Comparison of ENCODE assay signal across 14 cellular contexts in genomic region chr2:85394256-85394655, GRCh38. TPM values are rescaled to one million over a fixed set of nuclear protein-coding genes. Genes with fewer than 3 reads are reported as not detected.
DNase-seq lines count a peak whose midpoint lies in the region; ATAC-seq, FAIRE-seq and TF ChIP-seq lines count a peak whose summit lies in the region.
"Had no signal": no experiment of that assay in that cellular context is flagged by ENCODE, and none has a peak within 500 bp of the region (broad histone marks: within the 10 kb centered on the region; RNA-seq: fewer than 3 reads in every experiment).

No MANE protein-coding gene starts in this region.

- H3K27me3 ChIP-seq in K562 (ENCODE audit: control insufficient read depth in 2 of 2, insufficient read depth in 2 of 2, low read length in 2 of 2), result no peaks in the 10 kb centered on the region
- H3K27me3 ChIP-seq: ascending aorta, left lung had no signal

- H3K79me2 ChIP-seq in K562 (ENCODE audit: control insufficient read depth, insufficient read depth, low read length), result no peaks in the 10 kb centered on the region

- no peak for TF ChIP-seq RAD21 in K562 (CRISPR knock-in tag; conservative IDR thresholded peaks at IDR 0.05 in 1 of 2, IDR thresholded peaks at IDR 0.05 in 1 of 2)

- no peak overlapping the region for H3K4me3 ChIP-seq in K562
- H3K4me3 ChIP-seq: ascending aorta, left lung had no signal

- H3K9me3 ChIP-seq in K562 (replicated peaks; ENCODE audit: control insufficient read depth, insufficient read depth, low read depth, low read length), result no peaks in the 10 kb centered on the region
- H3K9me3 ChIP-seq: ascending aorta, left lung had no signal

- H3K9ac ChIP-seq in K562 (ENCODE audit: insufficient read depth in 1 of 2, low read depth in 2 of 2, low read length in 2 of 2), result no peak overlapping the region

- intact Hi-C loops in K562 (cut with micrococcal nuclease), result no loop called here

- in situ Hi-C loops in K562 (cut with MboI), result no loop called here

- peak overlapping the region; percentile 82 for H3K27ac ChIP-seq in C4-2B
- no peak overlapping the region for H3K27ac ChIP-seq in K562 (ENCODE audit: extremely low read depth, low read depth, low read length)
- H3K27ac ChIP-seq: left lung had no signal

- no peak overlapping the region for H3K4me2 ChIP-seq in K562 (ENCODE audit: insufficient read depth, low read length)

- peak; percentile 3 for DNase-seq in NCI-H1105 (lab: John Stamatoyannopoulos, UW)
- DNase-seq in K562 (ENCODE audit: extremely low read depth in 1 of 4, low spot score in 3 of 4), result no peak
- DNase-seq in occipital lobe (lab: John Stamatoyannopoulos, UW), result peak; percentile 51
- DNase-seq in 8988T, result no peak
- DNase-seq: activated CD4-positive, alpha-beta T cell treated with anti-CD3 and anti-CD28 coated beads, Interleukin-2, amount 50 U/mL, for 48 hours; Calu3; NCI-H1048 had no signal

- POLR2A ChIA-PET in K562 (lab: Yijun Ruan, JAX), result interaction anchor here (1.0 to 63.9 kb wide), 4 partner anchors 10 to 167 kb away, joined by 3 to 1576 read pairs (median 4); partner anchors contain the start of genes GGCX, MAT2A and TGOLN2

- no peak for TF ChIP-seq POLR2A in K562 (conservative IDR thresholded peaks at IDR 0.05)

- peaks cover 5% of the 10 kb centered on the region; the same call in 1 of the 3 replicates for H3K36me3 ChIP-seq in K562 (ENCODE audit: control insufficient read depth, insufficient read depth, low read length)

- H3K4me1 ChIP-seq in K562 (replicated peaks in 1 of 2; ENCODE audit: control insufficient read depth in 2 of 2, insufficient read depth in 2 of 2, low read length in 2 of 2), result peaks cover 0 to 12% of the 10 kb centered on the region in 2 experiments; a peak in 2 of 5 replicates
- H3K4me1 ChIP-seq: left lung had no signal

- no TSS peak for BruUV-seq in K562 (replicated peaks; lab: Mats Ljungman, UMichigan)

- FAIRE-seq in K562 (lab: Jason Lieb, UNC), result no peak

- no peaks in the 10 kb centered on the region for H4K20me1 ChIP-seq in K562 (replicated peaks; ENCODE audit: control insufficient read depth, insufficient read depth, low read length)

- no peaks in the 10 kb centered on the region for H3K9me1 ChIP-seq in K562 (ENCODE audit: control insufficient read depth, insufficient read depth, low read length)

- 42% methylated on average over 4 of the region's 4 CpGs for WGBS in K562 (ENCODE audit: insufficient coverage, low coverage, missing lambda C conversion rate)

- TF ChIP-seq EP300 in K562 (IDR thresholded peaks at IDR 0.05; ENCODE audit: low read length), result no peak

- ATAC-seq in K562, result no peak
- ATAC-seq in GM18868 (IDR thresholded peaks at IDR 0.05; ENCODE audit: unreplicated experiment), result no peak
- ATAC-seq in GM21526 (IDR thresholded peaks at IDR 0.05; ENCODE audit: low FRiP score, unreplicated experiment), result no peak
- ATAC-seq in HG03442 (IDR thresholded peaks at IDR 0.05; ENCODE audit: unreplicated experiment), result no peak
- ATAC-seq: left lung had no signal

- H2AFZ ChIP-seq in K562 (ENCODE audit: low read depth, low read length), result no peak overlapping the region

- TF ChIP-seq CTCF in C4-2B (conservative IDR thresholded peaks at IDR 0.05) (no peak), K562 (IDR thresholded peaks at IDR 0.05 in 2 of 3, conservative IDR thresholded peaks at IDR 0.05 in 1 of 3; ENCODE audit: insufficient read depth in 2 of 3, low read depth in 1 of 3, low read length in 3 of 3) (no peak)

- CTCF ChIA-PET in K562 (lab: Yijun Ruan, JAX; ENCODE audit: low intra/inter-chr PET ratio), result no interaction called here

TF ChIP-seq in K562, 482 proteins besides CTCF, POLR2A, EP300 and RAD21 (continues in another document):
- TF ChIP-seq MTA1 (IDR thresholded peaks at IDR 0.05; ENCODE audit: borderline replicate concordance), result no peak

RNA-seq across cellular contexts. Expression of gene CAPG, which starts 15.9 kb away (rescaled TPM):
- 12.5 and 27.5 TPM in 2 replicates for total RNA-seq in K562 (2011; cell fraction: chromatin; rRNA removed; ENCODE audit: low replicate concordance)
- 22.3 and 22.9 TPM in 2 replicates for total RNA-seq in K562 (2011; cell fraction: nucleolus; rRNA removed)
- 12.0 and 16.9 TPM in 2 replicates for total RNA-seq in K562 (2011; cell fraction: nucleoplasm; rRNA removed)
- total RNA-seq in K562 (2014; rRNA removed) (59.5 and 80.5 TPM in 2 replicates), K562 (2014; rRNA removed; fragmentation: Illumina TruSeq; extraction: Trizol) (18.9 and 25.3 TPM in 2 replicates), K562 (2015; rRNA removed; fragmentation: Illumina TruSeq; extraction: Trizol) (82.9 and 85.5 TPM in 2 replicates), K562 (2021) (56.0 and 59.5 TPM in 2 replicates), occipital lobe (11.1 TPM)
- polyA plus RNA-seq in K562 (2011; rRNA removed) (64.7 and 70.7 TPM in 2 replicates), K562 (2014; fragmentation: Illumina TruSeq; extraction: Trizol) (39.4 and 48.0 TPM in 2 replicates), K562 (2014; fragmentation: Nextera tagmentation; extraction: Ambion mirVana) (10 to 100 TPM; 10.6 to 21.7 TPM), K562 (2014; rRNA removed) (83.4 and 90.4 TPM in 2 replicates)
- 65.8 and 109 TPM in 2 replicates for polyA plus RNA-seq in K562 (2011; cell fraction: cytosol; rRNA removed)
- 41.7 and 43.1 TPM in 2 replicates for polyA plus RNA-seq in K562 (2011; cell fraction: nucleus; rRNA removed)
- polyA plus RNA-seq in K562 (2012), result 96.2 and 154 TPM in 2 replicates
- polyA minus RNA-seq in K562 (2011; rRNA and poly(A)+ RNA removed), result 14.5 and 26.8 TPM in 2 replicates
- polyA minus RNA-seq in K562 (2011; cell fraction: cytosol; rRNA and poly(A)+ RNA removed), result 16.9 and 25.1 TPM in 2 replicates
- polyA minus RNA-seq in K562 (2011; cell fraction: nucleus; rRNA and poly(A)+ RNA removed), result 11.3 and 15.8 TPM in 2 replicates

RNA-seq across cellular contexts. Expression of gene SH2D6, which starts 24.3 kb away (rescaled TPM):
- total RNA-seq in K562 (2011; cell fraction: chromatin; rRNA removed; ENCODE audit: low replicate concordance), result 0.32 and 1.1 TPM in 2 replicates
- total RNA-seq in K562 (2011; cell fraction: nucleolus; rRNA removed), result 1.7 and 1.8 TPM in 2 replicates
- 0.73 TPM in 1 of 2 replicates, not detected in the other for total RNA-seq in K562 (2011; cell fraction: nucleoplasm; rRNA removed)
- 0.20 TPM in 1 of 2 replicates, not detected in the other for total RNA-seq in K562 (2014; rRNA removed)
- total RNA-seq in K562 (2014; rRNA removed; fragmentation: Illumina TruSeq; extraction: Trizol), result 0.76 TPM in 1 of 2 replicates, not detected in the other
- total RNA-seq in K562 (2015; rRNA removed; fragmentation: Illumina TruSeq; extraction: Trizol), result 0.14 TPM in 1 of 2 replicates, not detected in the other
- 0.33 and 0.36 TPM in 2 replicates for total RNA-seq in K562 (2021)
- 0.34 and 0.46 TPM in 2 replicates for polyA plus RNA-seq in K562 (2011; rRNA removed)
- 0.76 TPM in 1 of 2 replicates, not detected in the other for polyA plus RNA-seq in K562 (2011; cell fraction: cytosol; rRNA removed)
- polyA plus RNA-seq in K562 (2011; cell fraction: nucleus; rRNA removed), result 1.1 TPM in 2 replicates
- 0.55 and 1.0 TPM in 2 replicates for polyA plus RNA-seq in K562 (2012)
- polyA plus RNA-seq in K562 (2014; fragmentation: Illumina TruSeq; extraction: Trizol), result not detected in 2 replicates
- under 1 TPM; 0.07 to 0.21 TPM for polyA plus RNA-seq in K562 (2014; fragmentation: Nextera tagmentation; extraction: Ambion mirVana)
- polyA plus RNA-seq in K562 (2014; rRNA removed), result 0.41 and 1.2 TPM in 2 replicates
- 0.53 TPM in 1 of 2 replicates, not detected in the other for polyA minus RNA-seq in K562 (2011; rRNA and poly(A)+ RNA removed)
- not detected in 2 replicates for polyA minus RNA-seq in K562 (2011; cell fraction: cytosol; rRNA and poly(A)+ RNA removed)
- 0.33 and 1.1 TPM in 2 replicates for polyA minus RNA-seq in K562 (2011; cell fraction: nucleus; rRNA and poly(A)+ RNA removed)
- 0.47 TPM for total RNA-seq in occipital lobe
- total RNA-seq: ascending aorta, skeletal muscle tissue had no signal

RNA-seq across cellular contexts. Expression of gene ELMOD3, which starts 39.7 kb away (rescaled TPM):
- total RNA-seq in K562 (2011; cell fraction: chromatin; rRNA removed; ENCODE audit: low replicate concordance), result 51.6 and 62.7 TPM in 2 replicates
- 34.3 and 36.0 TPM in 2 replicates for total RNA-seq in K562 (2011; cell fraction: nucleolus; rRNA removed)
- 37.3 and 43.5 TPM in 2 replicates for total RNA-seq in K562 (2011; cell fraction: nucleoplasm; rRNA removed)
- total RNA-seq in K562 (2014; rRNA removed) (6.2 and 9.8 TPM in 2 replicates), K562 (2014; rRNA removed; fragmentation: Illumina TruSeq; extraction: Trizol) (10.5 and 11.6 TPM in 2 replicates), K562 (2015; rRNA removed; fragmentation: Illumina TruSeq; extraction: Trizol) (12.4 and 14.5 TPM in 2 replicates), K562 (2021) (7.8 and 9.2 TPM in 2 replicates), occipital lobe (16.8 TPM)
- polyA plus RNA-seq in K562 (2011; rRNA removed) (14.5 and 18.7 TPM in 2 replicates), K562 (2014; fragmentation: Illumina TruSeq; extraction: Trizol) (11.1 and 14.3 TPM in 2 replicates), K562 (2014; fragmentation: Nextera tagmentation; extraction: Ambion mirVana) (1 to 10 TPM; 2.7 to 6.4 TPM), K562 (2014; rRNA removed) (14.5 and 14.6 TPM in 2 replicates)
- polyA plus RNA-seq in K562 (2011; cell fraction: cytosol; rRNA removed), result 11.4 and 12.2 TPM in 2 replicates
- 29.7 and 49.5 TPM in 2 replicates for polyA plus RNA-seq in K562 (2011; cell fraction: nucleus; rRNA removed)
- polyA plus RNA-seq in K562 (2012), result 8.8 and 16.0 TPM in 2 replicates
- 11.0 and 17.1 TPM in 2 replicates for polyA minus RNA-seq in K562 (2011; rRNA and poly(A)+ RNA removed)
- polyA minus RNA-seq in K562 (2011; cell fraction: cytosol; rRNA and poly(A)+ RNA removed), result 2.5 and 4.8 TPM in 2 replicates
- polyA minus RNA-seq in K562 (2011; cell fraction: nucleus; rRNA and poly(A)+ RNA removed), result 11.9 and 12.7 TPM in 2 replicates

RNA-seq across cellular contexts. Expression of gene RETSAT, which starts 39.9 kb away (rescaled TPM):
- total RNA-seq in K562 (2011; cell fraction: chromatin; rRNA removed; ENCODE audit: low replicate concordance), result 45.6 and 82.8 TPM in 2 replicates
- total RNA-seq in K562 (2011; cell fraction: nucleolus; rRNA removed), result 68.5 and 68.6 TPM in 2 replicates
- total RNA-seq in K562 (2011; cell fraction: nucleoplasm; rRNA removed), result 61.2 and 66.1 TPM in 2 replicates
- total RNA-seq in K562 (2014; rRNA removed), result 12.3 and 15.6 TPM in 2 replicates
- total RNA-seq in K562 (2014; rRNA removed; fragmentation: Illumina TruSeq; extraction: Trizol), result 13.2 and 14.4 TPM in 2 replicates
- 17.9 and 20.0 TPM in 2 replicates for total RNA-seq in K562 (2015; rRNA removed; fragmentation: Illumina TruSeq; extraction: Trizol)
- total RNA-seq in K562 (2021), result 19.5 and 20.1 TPM in 2 replicates
- 16.8 and 18.3 TPM in 2 replicates for polyA plus RNA-seq in K562 (2011; rRNA removed)
- polyA plus RNA-seq in K562 (2011; cell fraction: cytosol; rRNA removed), result 16.5 and 17.9 TPM in 2 replicates
- 58.2 and 61.1 TPM in 2 replicates for polyA plus RNA-seq in K562 (2011; cell fraction: nucleus; rRNA removed)
- 18.6 and 29.4 TPM in 2 replicates for polyA plus RNA-seq in K562 (2012)
- 18.7 and 21.6 TPM in 2 replicates for polyA plus RNA-seq in K562 (2014; fragmentation: Illumina TruSeq; extraction: Trizol)
- polyA plus RNA-seq in K562 (2014; fragmentation: Nextera tagmentation; extraction: Ambion mirVana), result 1 to 10 TPM; 1.9 to 5.6 TPM
- polyA plus RNA-seq in K562 (2014; rRNA removed), result 13.8 and 16.5 TPM in 2 replicates
- 17.0 and 18.0 TPM in 2 replicates for polyA minus RNA-seq in K562 (2011; rRNA and poly(A)+ RNA removed)
- 13.9 and 14.6 TPM in 2 replicates for polyA minus RNA-seq in K562 (2011; cell fraction: cytosol; rRNA and poly(A)+ RNA removed)
- polyA minus RNA-seq in K562 (2011; cell fraction: nucleus; rRNA and poly(A)+ RNA removed), result 17.0 and 26.4 TPM in 2 replicates
- 14.5 TPM for total RNA-seq in occipital lobe

Comparison
In these comparisons a context has a peak if more than half of its experiments do, and no peak if none do; other contexts are left out.
1. DNase-seq: peak in NCI-H1105 (single experiment) and occipital lobe (single experiment); none in K562 (0 of 4) and 8988T (single experiment).